In genomic region chr3:134326760-134327593, GRCh38 we compare ENCODE assay signal across 8 cellular contexts. TPM values are rescaled to one million over a fixed set of nuclear protein-coding genes. Genes with fewer than 3 reads are reported as not detected.
DNase-seq lines count a peak whose midpoint lies in the region; ATAC-seq and TF ChIP-seq lines count a peak whose summit lies in the region.

No MANE protein-coding gene starts in this region.

- H3K4me2 ChIP-seq in mammary epithelial cell (ENCODE audit: insufficient read depth, low read depth, low read length) = peak overlapping the region; percentile 70

- peaks cover 75% of the 10 kb centered on the region for H3K4me1 ChIP-seq in mammary epithelial cell (ENCODE audit: insufficient read depth, low read length)
- H3K4me1 ChIP-seq in thyroid gland = peaks cover 35 to 46% of the 10 kb centered on the region in 2 donors

- TF ChIP-seq CTCF in mammary epithelial cell (conservative IDR thresholded peaks at IDR 0.05 in 1 of 2, IDR thresholded peaks at IDR 0.05 in 1 of 2; ENCODE audit: extremely low read depth in 1 of 2, insufficient read depth in 1 of 2, low read depth in 1 of 2, low read length in 2 of 2) (no peak), kidney epithelial cell (IDR thresholded peaks at IDR 0.05; ENCODE audit: insufficient read depth, low read length, poor library complexity, severe bottlenecking) (no peak), thyroid gland (IDR thresholded peaks at IDR 0.05) (no peak)

- TF ChIP-seq POLR2A in thyroid gland (IDR thresholded peaks at IDR 0.05) = no peak

- peak overlapping the region in 1 of 3 experiments; percentile 6 for H3K4me3 ChIP-seq in mammary epithelial cell (replicated peaks in 1 of 3; ENCODE audit: insufficient read depth in 1 of 3, low read depth in 2 of 3, low read length in 3 of 3)
- H3K4me3 ChIP-seq in kidney epithelial cell (ENCODE audit: low read depth, low read length) = no peak overlapping the region
- no peak overlapping the region for H3K4me3 ChIP-seq in thyroid gland (replicated peaks in 1 of 3)

- BruUV-seq in mammary epithelial cell (replicated peaks; lab: Mats Ljungman, UMichigan) = TSS peak; percentile 54

- H3K36me3 ChIP-seq in mammary epithelial cell (ENCODE audit: insufficient read depth, low read length) (no peaks in the 10 kb centered on the region), kidney epithelial cell (ENCODE audit: control insufficient read depth, insufficient read depth, low read length) (no peaks in the 10 kb centered on the region), thyroid gland (no peaks in the 10 kb centered on the region)

- in situ Hi-C loops in mammary epithelial cell (cut with MboI; ENCODE audit: low sequenced_read_pairs in 2 of 2) = no loop called here

- H3K9me3 ChIP-seq in mammary epithelial cell (replicated peaks; ENCODE audit: insufficient read depth, low read length) (no peaks in the 10 kb centered on the region), thyroid gland (no peaks in the 10 kb centered on the region)

- no peaks in the 10 kb centered on the region for H3K79me2 ChIP-seq in mammary epithelial cell (ENCODE audit: insufficient read depth, low read length)

- H3K27ac ChIP-seq in mammary epithelial cell (ENCODE audit: insufficient read depth, low read depth, low read length) (peak overlapping the region; percentile 84), thyroid gland (peak overlapping the region; percentile 76 to 91 (median 77))

- H4K20me1 ChIP-seq in mammary epithelial cell (ENCODE audit: insufficient read depth, low read length) = no peaks in the 10 kb centered on the region

- no peak overlapping the region for H2AFZ ChIP-seq in mammary epithelial cell (ENCODE audit: low read depth, low read length)

- no peak for ATAC-seq in GM18870 (IDR thresholded peaks at IDR 0.05; ENCODE audit: unreplicated experiment)
- ATAC-seq in HG02759 (IDR thresholded peaks at IDR 0.05; ENCODE audit: unreplicated experiment) = no peak

- intact Hi-C loops in mammary epithelial cell (cut with micrococcal nuclease) = loop anchor here (1.0 kb wide), 3 partner anchors 14 to 46 kb away; no protein-coding TSS in a partner anchor
- intact Hi-C loops in thyroid gland (cut with DNase I) = no loop called here

- H3K9ac ChIP-seq in mammary epithelial cell (ENCODE audit: insufficient read depth, low read length) = no peak overlapping the region

- dilution Hi-C loops in mammary epithelial cell (cut with HindIII; ENCODE audit: low sequenced_read_pairs) = no loop called here

- H3K27me3 ChIP-seq in mammary epithelial cell (ENCODE audit: insufficient read depth, low read length) (no peaks in the 10 kb centered on the region), kidney epithelial cell (ENCODE audit: control insufficient read depth, insufficient read depth, low read length) (no peaks in the 10 kb centered on the region), thyroid gland (no peaks in the 10 kb centered on the region)

- DNase-seq in HT1080 (ENCODE audit: low read depth) (peak; percentile 99), mammary epithelial cell (peak; percentile 86), kidney epithelial cell (ENCODE audit: low read depth) (peak; percentile 96), thyroid gland (peak; percentile 70 to 74)
- DNase-seq in activated CD4-positive, alpha-beta T cell treated with anti-CD3 and anti-CD28 coated beads, Interleukin-2, amount 50 U/mL, for 4 hours = no peak
- no peak for DNase-seq in effector CD8-positive, alpha-beta T cell (lab: John Stamatoyannopoulos, UW)

- WGBS in mammary epithelial cell (ENCODE audit: low coverage, missing lambda C conversion rate) = 5% methylated on average over 10 of the region's 10 CpGs
- 43 to 47% methylated on average over 10 of the region's 10 CpGs for WGBS in thyroid gland, 2 donors

- CTCF ChIA-PET in mammary epithelial cell (lab: Charles Lee; ENCODE audit: low non-redundant PET) = no interaction called here

RNA-seq across cellular contexts. Expression of gene AMOTL2, which starts 47.3 kb away (rescaled TPM):
- 197 and 213 TPM in 2 replicates for total RNA-seq in HT1080 (2014; rRNA removed; shearing (Covaris generic))
- polyA plus RNA-seq in HT1080 (2015; cell fraction: cytosol; rRNA removed) = 165 and 175 TPM in 2 replicates
- 320 and 337 TPM in 2 replicates for polyA plus RNA-seq in HT1080 (2015; cell fraction: nucleus; rRNA removed)
- 100 to 1,000 TPM; 116 to 144 TPM for total RNA-seq in mammary epithelial cell
- 47.5 TPM for polyA plus RNA-seq in mammary epithelial cell
- polyA minus RNA-seq in mammary epithelial cell = 86.1 TPM
- 191 and 200 TPM in 2 replicates for total RNA-seq in kidney epithelial cell
- 100 to 1,000 TPM in 3 of 4 donors, 10 to 100 TPM in 1; 76.0 to 149 (median 117) TPM for total RNA-seq in thyroid gland

Comparison
In these comparisons a context has a peak if more than half of its experiments do, and no peak if none do; other contexts are left out.
1. DNase-seq: peak in HT1080 (single experiment), mammary epithelial cell (single experiment), kidney epithelial cell (single experiment) and thyroid gland (2 of 2); none in activated CD4-positive, alpha-beta T cell treated with anti-CD3 and anti-CD28 coated beads, Interleukin-2, amount 50 U/mL, for 4 hours (0 of 2) and effector CD8-positive, alpha-beta T cell (single experiment).